26 cellular contexts compared by ENCODE assay signal in the genomic region with DNA sequence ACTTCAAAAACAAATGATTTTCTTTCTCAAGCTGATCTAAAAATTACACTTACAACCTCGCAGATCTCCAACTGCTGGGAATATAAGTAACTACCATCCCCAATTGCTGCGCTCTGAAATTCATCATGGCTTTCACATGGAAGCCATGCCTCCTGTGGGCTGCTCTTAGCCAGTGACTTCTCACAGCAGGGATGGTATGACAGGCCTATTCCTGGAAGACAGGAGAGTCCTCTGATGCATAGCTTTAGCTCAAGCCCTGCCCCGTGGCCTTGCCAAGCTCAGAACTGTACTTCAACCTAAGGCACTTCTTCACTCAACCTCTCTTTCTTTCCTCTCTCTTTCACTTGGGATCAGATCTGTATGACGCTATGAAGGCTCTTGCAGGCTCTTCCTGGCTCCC.
"Had no signal": no experiment of that assay in that cellular context is flagged by ENCODE, and none has a peak within 500 bp of the region (broad histone marks: within the 10 kb centered on the region; RNA-seq: fewer than 3 reads in every experiment).

No MANE protein-coding gene starts in this region.

- H3K9me3 ChIP-seq: breast epithelium, SJCRH30 had no signal

- H3K4me1 Mint-ChIP-seq: activated B cell treated with CpG ODN at 0.5 μM for 24 hours; activated CD4-positive, alpha-beta memory T cell treated with anti-CD3 and anti-CD28 coated beads, Interleukin-2, amount 10 ng/mL, durations not matched to agents 7 days and 5 days; activated naive CD4-positive, alpha-beta T cell treated with anti-CD3 and anti-CD28 coated beads, Interleukin-2, amount 50 U/mL, for 24 hours had no signal

- H3K27ac Mint-ChIP-seq: activated B cell treated with CpG ODN at 0.5 μM for 24 hours; activated CD4-positive, alpha-beta memory T cell treated with anti-CD3 and anti-CD28 coated beads, Interleukin-2, amount 10 ng/mL, durations not matched to agents 7 days and 5 days; activated naive CD4-positive, alpha-beta T cell treated with anti-CD3 and anti-CD28 coated beads, Interleukin-2, amount 50 U/mL, for 24 hours; T-helper 2 cell treated with Interferon-gamma antibody and Interleukin-4, amounts not matched to agents 5 μg/mL and 100 μg/mL, for 36 hours had no signal

- H3K36me3 Mint-ChIP-seq: activated naive CD4-positive, alpha-beta T cell treated with anti-CD3 and anti-CD28 coated beads, Interleukin-2, amount 50 U/mL, for 24 hours had no signal

- H3K9me3 Mint-ChIP-seq: activated B cell treated with CpG ODN at 0.5 μM for 24 hours; activated naive CD4-positive, alpha-beta T cell treated with anti-CD3 and anti-CD28 coated beads, Interleukin-2, amount 50 U/mL, for 24 hours; T-helper 2 cell treated with Interferon-gamma antibody and Interleukin-4, amounts not matched to agents 5 μg/mL and 100 μg/mL, for 36 hours had no signal

- H3K36me3 ChIP-seq: breast epithelium, SJCRH30 had no signal

- H3K4me3 Mint-ChIP-seq: activated B cell treated with CpG ODN at 0.5 μM for 24 hours; activated CD4-positive, alpha-beta memory T cell treated with anti-CD3 and anti-CD28 coated beads, Interleukin-2, amount 10 ng/mL, durations not matched to agents 7 days and 5 days; activated naive CD4-positive, alpha-beta T cell treated with anti-CD3 and anti-CD28 coated beads, Interleukin-2, amount 50 U/mL, for 24 hours; T-helper 2 cell treated with Interferon-gamma antibody and Interleukin-4, amounts not matched to agents 5 μg/mL and 100 μg/mL, for 36 hours had no signal

- H3K27me3 Mint-ChIP-seq: activated naive CD4-positive, alpha-beta T cell treated with anti-CD3 and anti-CD28 coated beads, Interleukin-2, amount 50 U/mL, for 24 hours had no signal

- H3K4me3 ChIP-seq: breast epithelium, SJCRH30 had no signal

- H3K9ac ChIP-seq: KMS-11, SK-N-SH had no signal

- H3K27me3 ChIP-seq: breast epithelium, SJCRH30 had no signal

- DNase-seq: activated B cell treated with CpG ODN at 0.5 μM for 24 hours; activated CD4-positive, alpha-beta memory T cell treated with anti-CD3 and anti-CD28 coated beads, Interleukin-2, amount 10 ng/mL, durations not matched to agents 7 days and 5 days; activated CD4-positive, alpha-beta T cell treated with anti-CD3 and anti-CD28 coated beads, Interleukin-2, amount 50 U/mL, for 1 hour; activated CD8-positive, alpha-beta memory T cell treated with anti-CD3 and anti-CD28 coated beads, Interleukin-2, amount 50 U/mL, for 4 hours; activated naive CD4-positive, alpha-beta T cell; aorta; caudate nucleus; NCI-H1092 treated with DMSO at 0.1 percent for 48 hours; NCI-H1417 treated with DMSO at 0.1 percent for 48 hours; NCI-H1694; NCI-H2029; NCI-H345; NCI-H510A; NCI-H526 treated with DMSO at 0.1 percent for 48 hours; NCI-H82; OCI-M1; RPMI8226; SJCRH30; SK-N-SH; T-helper 1 cell had no signal

- H3K4me2 ChIP-seq: KMS-11, SK-N-SH had no signal

- ATAC-seq: Panc1, Right ventricle myocardium inferior had no signal

- H3K4me1 ChIP-seq: breast epithelium, SJCRH30 had no signal

- H3K27ac ChIP-seq: breast epithelium, KMS-11, SJCRH30 had no signal
